In the genomic region with DNA sequence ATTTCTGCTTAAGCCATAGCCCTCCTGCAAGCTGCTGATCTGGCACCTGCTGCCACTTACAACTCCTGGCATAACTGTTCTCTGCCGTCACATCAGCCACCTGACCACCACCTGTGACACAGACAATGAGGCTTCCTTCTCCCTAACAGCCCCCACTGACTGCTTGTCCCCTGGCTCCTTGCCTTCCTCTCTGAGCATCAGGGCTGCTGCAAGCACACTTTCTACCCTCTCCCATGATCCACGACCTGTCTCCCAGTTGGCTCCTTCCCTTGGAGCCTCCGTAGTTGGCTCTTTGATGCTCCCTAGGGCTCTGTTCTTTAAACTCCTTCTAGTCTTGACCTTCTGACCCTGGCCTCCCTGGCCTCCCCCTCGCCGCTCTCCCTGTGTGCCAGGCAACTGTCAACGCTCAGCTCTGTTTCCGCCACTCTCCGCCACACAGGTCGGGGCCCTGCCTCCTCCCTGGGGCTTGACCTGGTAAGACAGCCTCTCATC, we compare ENCODE assay signal across 12 cellular contexts.
DNase-seq lines count a peak whose midpoint lies in the region; ATAC-seq and TF ChIP-seq lines count a peak whose summit lies in the region.
"Had no signal": no experiment of that assay in that cellular context is flagged by ENCODE, and none has a peak within 500 bp of the region (broad histone marks: within the 10 kb centered on the region; RNA-seq: fewer than 3 reads in every experiment).

No MANE protein-coding gene starts in this region.

- peak; percentile 73 for DNase-seq in NCI-H2107 (lab: John Stamatoyannopoulos, UW)
- peak in 2 of 10 donors; percentile 40 to 61 for DNase-seq in dorsolateral prefrontal cortex
- DNase-seq in osteoblast (ENCODE audit: insufficient read length, low spot score, missing footprints) = peak; percentile 58
- DNase-seq in EL = no peak
- no peak for DNase-seq in activated T-helper 1 cell treated with anti-CD3 and anti-CD28 coated beads, Interleukin-12 subunit alpha, Interleukin-12 subunit beta, Interleukin-2, Interleukin-4 antibody, amounts not matched to agents 30 ng/mL and 10 ng/mL and 1 ng/mL, durations not matched to agents 14 hours and 24 hours and 36 hours (ENCODE audit: low spot score)
- DNase-seq: activated naive CD8-positive, alpha-beta T cell treated with anti-CD3 and anti-CD28 coated beads, Interleukin-2, amount 50 U/mL, for 24 hours; GDM1; KG1 had no signal

- intact Hi-C loops in dorsolateral prefrontal cortex (cut with DNase I) = loop anchor here in 1 of 2 donors (5.0 kb wide), 1 partner anchor 123 kb away; no protein-coding TSS in a partner anchor
- intact Hi-C loops in activated T-helper 1 cell treated with anti-CD3 and anti-CD28 coated beads, Interleukin-12 subunit alpha, Interleukin-12 subunit beta, Interleukin-2, Interleukin-4 antibody, amounts not matched to agents 30 ng/mL and 10 ng/mL and 1 ng/mL, durations not matched to agents 14 hours and 24 hours and 36 hours (cut with micrococcal nuclease) = no loop called here

- H3K4me2 ChIP-seq in osteoblast (ENCODE audit: insufficient read depth, low read length) = no peak overlapping the region

- ATAC-seq in GM21528 (IDR thresholded peaks at IDR 0.05; ENCODE audit: low FRiP score, unreplicated experiment) = no peak
- no peak for ATAC-seq in GM18868 (IDR thresholded peaks at IDR 0.05; ENCODE audit: unreplicated experiment)
- ATAC-seq: activated naive CD8-positive, alpha-beta T cell treated with anti-CD3 and anti-CD28 coated beads, Interleukin-2, amount 50 U/mL, for 24 hours; sciatic nerve had no signal

- H3K9me3 Mint-ChIP-seq in activated T-helper 1 cell treated with anti-CD3 and anti-CD28 coated beads, Interleukin-12 subunit alpha, Interleukin-12 subunit beta, Interleukin-2, Interleukin-4 antibody, amounts not matched to agents 30 ng/mL and 10 ng/mL and 1 ng/mL, durations not matched to agents 14 hours and 24 hours and 36 hours = no peaks in the 10 kb centered on the region
- H3K9me3 Mint-ChIP-seq: activated naive CD8-positive, alpha-beta T cell treated with anti-CD3 and anti-CD28 coated beads, Interleukin-2, amount 50 U/mL, for 24 hours had no signal

- no peaks in the 10 kb centered on the region for H3K27me3 ChIP-seq in HUES48 (ENCODE audit: control insufficient read depth, insufficient read depth, low read length)
- H3K27me3 ChIP-seq in dorsolateral prefrontal cortex = no peaks in the 10 kb centered on the region
- no peaks in the 10 kb centered on the region for H3K27me3 ChIP-seq in osteoblast (ENCODE audit: insufficient read depth, low read length)

- H4K20me1 ChIP-seq in osteoblast (ENCODE audit: insufficient read depth, low read length) = peaks cover under 1% of the 10 kb centered on the region

- no peak overlapping the region for H3K9ac ChIP-seq in HUES48 (ENCODE audit: low read depth, low read length)

- no peaks in the 10 kb centered on the region for H3K36me3 Mint-ChIP-seq in activated T-helper 1 cell treated with anti-CD3 and anti-CD28 coated beads, Interleukin-12 subunit alpha, Interleukin-12 subunit beta, Interleukin-2, Interleukin-4 antibody, amounts not matched to agents 30 ng/mL and 10 ng/mL and 1 ng/mL, durations not matched to agents 14 hours and 24 hours and 36 hours (ENCODE audit: low read depth)

- H3K27ac ChIP-seq in HUES48 (ENCODE audit: low read depth, low read length) = peak overlapping the region; percentile 31
- H3K27ac ChIP-seq in dorsolateral prefrontal cortex = peak overlapping the region in 55 of 59 donors; percentile 12 to 98 (median 77)
- no peak overlapping the region for H3K27ac ChIP-seq in osteoblast (ENCODE audit: low read depth, low read length)

- no peaks in the 10 kb centered on the region for H3K36me3 ChIP-seq in HUES48 (ENCODE audit: control insufficient read depth, insufficient read depth, low read length)
- no peaks in the 10 kb centered on the region for H3K36me3 ChIP-seq in osteoblast (ENCODE audit: insufficient read depth, low read length)

- H3K27me3 Mint-ChIP-seq in activated T-helper 1 cell treated with anti-CD3 and anti-CD28 coated beads, Interleukin-12 subunit alpha, Interleukin-12 subunit beta, Interleukin-2, Interleukin-4 antibody, amounts not matched to agents 30 ng/mL and 10 ng/mL and 1 ng/mL, durations not matched to agents 14 hours and 24 hours and 36 hours (ENCODE audit: insufficient read depth) = no peaks in the 10 kb centered on the region
- H3K27me3 Mint-ChIP-seq: activated naive CD8-positive, alpha-beta T cell treated with anti-CD3 and anti-CD28 coated beads, Interleukin-2, amount 50 U/mL, for 24 hours had no signal

- H3K79me2 ChIP-seq in osteoblast (ENCODE audit: insufficient read depth, low read length) = no peaks in the 10 kb centered on the region

- H3K27ac Mint-ChIP-seq in activated T-helper 1 cell treated with anti-CD3 and anti-CD28 coated beads, Interleukin-12 subunit alpha, Interleukin-12 subunit beta, Interleukin-2, Interleukin-4 antibody, amounts not matched to agents 30 ng/mL and 10 ng/mL and 1 ng/mL, durations not matched to agents 14 hours and 24 hours and 36 hours = no peak overlapping the region
- H3K27ac Mint-ChIP-seq: activated naive CD8-positive, alpha-beta T cell treated with anti-CD3 and anti-CD28 coated beads, Interleukin-2, amount 50 U/mL, for 24 hours had no signal

- H3K4me3 ChIP-seq in HUES48 (ENCODE audit: low read depth, low read length) (no peak overlapping the region), dorsolateral prefrontal cortex (no peak overlapping the region), osteoblast (ENCODE audit: insufficient read depth, low read length) (no peak overlapping the region)

- no peak overlapping the region for H2AFZ ChIP-seq in osteoblast (ENCODE audit: low read length)

- TF ChIP-seq CTCF in dorsolateral prefrontal cortex (IDR thresholded peaks at IDR 0.05 in 54 of 56, conservative IDR thresholded peaks at IDR 0.05 in 2 of 56; ENCODE audit: low read depth in 1 of 56, partially characterized antibody in 56 of 56) (no peak), osteoblast (IDR thresholded peaks at IDR 0.05; ENCODE audit: extremely low read depth, low read depth, low read length) (no peak)

- H3K4me1 Mint-ChIP-seq in activated T-helper 1 cell treated with anti-CD3 and anti-CD28 coated beads, Interleukin-12 subunit alpha, Interleukin-12 subunit beta, Interleukin-2, Interleukin-4 antibody, amounts not matched to agents 30 ng/mL and 10 ng/mL and 1 ng/mL, durations not matched to agents 14 hours and 24 hours and 36 hours (ENCODE audit: low read depth) = no peaks in the 10 kb centered on the region
- H3K4me1 Mint-ChIP-seq: activated naive CD8-positive, alpha-beta T cell treated with anti-CD3 and anti-CD28 coated beads, Interleukin-2, amount 50 U/mL, for 24 hours had no signal

- H3K9me3 ChIP-seq in HUES48 (ENCODE audit: control insufficient read depth, insufficient read depth, low read length) (no peaks in the 10 kb centered on the region), osteoblast (ENCODE audit: low read depth, low read length) (no peaks in the 10 kb centered on the region)

- no peak overlapping the region for H3K4me3 Mint-ChIP-seq in activated T-helper 1 cell treated with anti-CD3 and anti-CD28 coated beads, Interleukin-12 subunit alpha, Interleukin-12 subunit beta, Interleukin-2, Interleukin-4 antibody, amounts not matched to agents 30 ng/mL and 10 ng/mL and 1 ng/mL, durations not matched to agents 14 hours and 24 hours and 36 hours
- H3K4me3 Mint-ChIP-seq: activated naive CD8-positive, alpha-beta T cell treated with anti-CD3 and anti-CD28 coated beads, Interleukin-2, amount 50 U/mL, for 24 hours had no signal

- H3K4me1 ChIP-seq in HUES48 (ENCODE audit: control insufficient read depth, insufficient read depth, low read length) = peaks cover 31% of the 10 kb centered on the region
- H3K4me1 ChIP-seq in osteoblast (ENCODE audit: insufficient read depth, low read length) = peaks cover 16% of the 10 kb centered on the region

Comparison
In these comparisons a context has a peak if more than half of its experiments do, and no peak if none do; other contexts are left out.
1. DNase-seq: peak in NCI-H2107 (single experiment) and osteoblast (single experiment); none in EL (single experiment) and activated T-helper 1 cell treated with anti-CD3 and anti-CD28 coated beads, Interleukin-12 subunit alpha, Interleukin-12 subunit beta, Interleukin-2, Interleukin-4 antibody, amounts not matched to agents 30 ng/mL and 10 ng/mL and 1 ng/mL, durations not matched to agents 14 hours and 24 hours and 36 hours (single experiment).